In the genomic region with DNA sequence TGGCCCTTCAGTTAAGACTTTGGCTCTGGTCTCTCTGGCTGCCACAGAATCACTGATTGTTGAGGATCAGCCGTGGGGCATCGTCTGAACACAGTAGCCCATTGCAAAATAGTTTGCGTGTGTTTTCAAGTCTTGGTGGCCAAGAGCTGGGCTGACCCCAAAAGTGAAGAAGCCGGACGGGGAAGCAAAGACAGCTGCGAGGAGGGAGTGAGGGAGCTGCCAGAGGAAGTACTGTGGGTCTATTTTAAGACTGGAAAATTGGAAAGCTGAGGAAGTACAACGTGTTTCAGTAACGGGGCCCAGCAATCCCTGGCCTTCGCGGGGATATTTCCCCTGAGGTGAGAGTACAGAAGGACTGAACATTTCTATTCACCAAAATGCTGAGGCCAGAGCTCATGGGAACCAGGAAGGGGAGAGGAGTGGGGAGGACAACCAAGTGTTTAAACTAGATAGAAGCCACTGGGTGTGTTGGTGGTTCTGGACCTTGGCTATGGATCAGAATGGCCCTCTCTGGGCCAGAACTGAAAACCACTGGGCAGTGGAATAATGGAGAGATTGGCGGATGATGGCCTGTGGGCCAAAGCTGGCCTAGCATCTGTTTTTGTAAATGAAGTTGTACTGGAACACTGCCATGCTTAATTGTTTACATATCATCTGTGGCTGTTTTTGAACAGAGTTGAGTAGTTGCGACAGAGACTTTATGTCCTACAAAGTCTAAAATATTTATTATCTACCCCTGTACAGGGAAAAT, we compare ENCODE assay signal across 11 cellular contexts. TPM values are rescaled to one million over a fixed set of nuclear protein-coding genes. Genes with fewer than 3 reads are reported as not detected.
A peak's percentile ranks its signal among the peaks of the same experiment; 100 is the strongest.
DNase-seq lines count a peak whose midpoint lies in the region; ATAC-seq and TF ChIP-seq lines count a peak whose summit lies in the region.
"Had no signal": no experiment of that assay in that cellular context is flagged by ENCODE, and none has a peak within 500 bp of the region (broad histone marks: within the 10 kb centered on the region; RNA-seq: fewer than 3 reads in every experiment).

No MANE protein-coding gene starts in this region.

- no peak for TF ChIP-seq POLR2A in IMR-90 (IDR thresholded peaks at IDR 0.05; ENCODE audit: low read depth, low read length)

- no peak overlapping the region for H3K27ac Mint-ChIP-seq in activated CD4-positive, alpha-beta T cell treated with anti-CD3 and anti-CD28 coated beads, Interleukin-2, amount 10 ng/mL, durations not matched to agents 7 days and 5 days

- H2BK5ac ChIP-seq in IMR-90 (ENCODE audit: low read depth, low read length, poor library complexity, severe bottlenecking), result no peak overlapping the region

- peak overlapping the region; percentile 54 for H2BK20ac ChIP-seq in IMR-90 (ENCODE audit: low read depth, low read length)

- H3K4me1 ChIP-seq in IMR-90 (ENCODE audit: control insufficient read depth, insufficient read depth, low read length), result peaks cover 6% of the 10 kb centered on the region
- H3K4me1 ChIP-seq in colonic mucosa, result no peaks in the 10 kb centered on the region
- H3K4me1 ChIP-seq in left lung, result peaks cover 7 to 16% of the 10 kb centered on the region in 2 donors
- peaks cover 13% of the 10 kb centered on the region for H3K4me1 ChIP-seq in skeletal muscle satellite cell (ENCODE audit: control insufficient read depth, insufficient read depth, low read length)
- H3K4me1 ChIP-seq: Caco-2 had no signal

- H2AK9ac ChIP-seq in IMR-90 (replicated peaks; ENCODE audit: low read depth, low read length, poor library complexity), result no peak overlapping the region

- no peaks in the 10 kb centered on the region for H3K9me3 Mint-ChIP-seq in activated CD4-positive, alpha-beta T cell treated with anti-CD3 and anti-CD28 coated beads, Interleukin-2, amount 10 ng/mL, durations not matched to agents 7 days and 5 days

- peak overlapping the region; percentile 33; the same call in 1 of the 2 replicates for H3K4ac ChIP-seq in IMR-90 (ENCODE audit: low read depth, low read length)

- no peaks in the 10 kb centered on the region for H3K36me3 Mint-ChIP-seq in activated CD4-positive, alpha-beta T cell treated with anti-CD3 and anti-CD28 coated beads, Interleukin-2, amount 10 ng/mL, durations not matched to agents 7 days and 5 days (ENCODE audit: low read depth)

- no peaks in the 10 kb centered on the region for H3K27me3 Mint-ChIP-seq in activated CD4-positive, alpha-beta T cell treated with anti-CD3 and anti-CD28 coated beads, Interleukin-2, amount 10 ng/mL, durations not matched to agents 7 days and 5 days

- no peak overlapping the region for H3K4me2 ChIP-seq in IMR-90 (ENCODE audit: low read depth, low read length)
- peak overlapping the region; percentile 1 for H3K4me2 ChIP-seq in skeletal muscle satellite cell (ENCODE audit: low read length)

- H4K91ac ChIP-seq in IMR-90 (ENCODE audit: insufficient read depth, low read depth, low read length), result peak overlapping the region; percentile 35; the same call in 1 of the 2 replicates

- no peaks in the 10 kb centered on the region for H3K9me1 ChIP-seq in IMR-90 (ENCODE audit: insufficient read depth, low read length)

- TF ChIP-seq RAD21 in IMR-90 (IDR thresholded peaks at IDR 0.05; ENCODE audit: low read length), result no peak

- ATAC-seq in IMR-90 (ENCODE audit: low read depth), result peak; percentile 32
- ATAC-seq in left lung, result peak; percentile 65
- no peak for ATAC-seq in HG03095 (IDR thresholded peaks at IDR 0.05; ENCODE audit: unreplicated experiment)

- H3K36me3 ChIP-seq in IMR-90 (ENCODE audit: control insufficient read depth, insufficient read depth, low read length), result no peaks in the 10 kb centered on the region
- no peaks in the 10 kb centered on the region for H3K36me3 ChIP-seq in colonic mucosa
- no peaks in the 10 kb centered on the region for H3K36me3 ChIP-seq in left lung
- no peaks in the 10 kb centered on the region for H3K36me3 ChIP-seq in skeletal muscle satellite cell (ENCODE audit: insufficient read depth, low read length)
- no peaks in the 10 kb centered on the region for H3K36me3 ChIP-seq in WERI-Rb-1

- H3K27me3 ChIP-seq in IMR-90 (ENCODE audit: control insufficient read depth, insufficient read depth, low read length), result no peaks in the 10 kb centered on the region
- H3K27me3 ChIP-seq in colonic mucosa, result no peaks in the 10 kb centered on the region
- no peaks in the 10 kb centered on the region for H3K27me3 ChIP-seq in left lung
- no peaks in the 10 kb centered on the region for H3K27me3 ChIP-seq in skeletal muscle satellite cell (ENCODE audit: control insufficient read depth, insufficient read depth, low read length)
- H3K27me3 ChIP-seq in WERI-Rb-1 (ENCODE audit: insufficient read depth, low read depth, severe bottlenecking), result no peaks in the 10 kb centered on the region

- no peaks in the 10 kb centered on the region for H3K4me1 Mint-ChIP-seq in activated CD4-positive, alpha-beta T cell treated with anti-CD3 and anti-CD28 coated beads, Interleukin-2, amount 10 ng/mL, durations not matched to agents 7 days and 5 days

- peak overlapping the region; percentile 41; the same call in 1 of the 3 replicates for H2BK15ac ChIP-seq in IMR-90 (ENCODE audit: low read depth, low read length)

- CTCF ChIA-PET in IMR-90 (lab: Yijun Ruan, JAX), result no interaction called here
- CTCF ChIA-PET in activated CD4-positive, alpha-beta T cell treated with anti-CD3 and anti-CD28 coated beads, Interleukin-2, amount 10 ng/mL, durations not matched to agents 7 days and 5 days (lab: Charles Lee), result interaction anchor here (1.6 kb wide), 1 partner anchor 15 kb away, joined by 3 read pairs; no protein-coding TSS in a partner anchor

- no peak overlapping the region for H3K9ac ChIP-seq in IMR-90 (ENCODE audit: low read depth, low read length)
- H3K9ac ChIP-seq in colonic mucosa (ENCODE audit: low read depth in 2 of 2, low read length in 2 of 2), result peak overlapping the region; percentile 12 to 30
- no peak overlapping the region for H3K9ac ChIP-seq in skeletal muscle satellite cell (ENCODE audit: low read depth, low read length)

- in situ Hi-C loops in IMR-90 (cut with MboI; ENCODE audit: low sequenced_read_pairs) (no loop called here), GM13977 (cut with MboI; ENCODE audit: low pct_unique_long_range_greater_than_20kb, low sequenced_read_pairs, unreplicated experiment) (no loop called here)

- intact Hi-C loops in IMR-90 (cut with micrococcal nuclease), result no loop called here
- intact Hi-C loops in colonic mucosa (cut with DNase I), result no loop called here
- intact Hi-C loops in left lung (cut with DNase I), result no loop called here

- dilution Hi-C loops in IMR-90 (cut with HindIII; ENCODE audit: low sequenced_read_pairs, unreplicated experiment), result no loop called here

- WGBS in IMR-90 (ENCODE audit: extremely low coverage in 2 of 2, insufficient read length in 1 of 2), 2 experiments, result 32% methylated on average over 3 of the region's 12 CpGs; no CpG with 5 or more reads in 1 of the 2 experiments

- H4K5ac ChIP-seq in IMR-90 (ENCODE audit: low read depth, low read length), result peak overlapping the region; percentile 20; the same call in 1 of the 2 replicates

- H3K27ac ChIP-seq in IMR-90 (ENCODE audit: insufficient read depth, low read length) (no peak overlapping the region; the same call in 1 of the 2 replicates), colonic mucosa (peak overlapping the region; percentile 55), left lung (peak overlapping the region; percentile 56 to 65), WERI-Rb-1 (no peak overlapping the region)

- POLR2A ChIA-PET in IMR-90 (lab: Charles Lee; ENCODE audit: unreplicated experiment), result no interaction called here
- POLR2A ChIA-PET in activated CD4-positive, alpha-beta T cell treated with anti-CD3 and anti-CD28 coated beads, Interleukin-2, amount 10 ng/mL, durations not matched to agents 7 days and 5 days (lab: Charles Lee), result no interaction called here

- no peak overlapping the region for H3K4me3 ChIP-seq in IMR-90 (ENCODE audit: insufficient read depth, low read depth, low read length)
- no peak overlapping the region for H3K4me3 ChIP-seq in colonic mucosa
- H3K4me3 ChIP-seq in left lung, result no peak overlapping the region
- no peak overlapping the region for H3K4me3 ChIP-seq in skeletal muscle satellite cell (ENCODE audit: low read length)
- no peak overlapping the region for H3K4me3 ChIP-seq in WERI-Rb-1 (ENCODE audit: low read depth, low read length)

- no peak overlapping the region for H3K23ac ChIP-seq in IMR-90 (ENCODE audit: low read depth, low read length)

- H3K4me3 Mint-ChIP-seq in activated CD4-positive, alpha-beta T cell treated with anti-CD3 and anti-CD28 coated beads, Interleukin-2, amount 10 ng/mL, durations not matched to agents 7 days and 5 days, result no peak overlapping the region

- peak overlapping the region; percentile 24 for H2AFZ ChIP-seq in IMR-90 (replicated peaks; ENCODE audit: low read length, poor library complexity)

- no TSS peak for BruUV-seq in IMR-90 (replicated peaks; lab: Mats Ljungman, UMichigan)

- no peak overlapping the region for H3K56ac ChIP-seq in IMR-90 (ENCODE audit: extremely low read depth, insufficient read depth, low read length)

- H4K8ac ChIP-seq in IMR-90 (ENCODE audit: low read depth in 2 of 2, low read length in 2 of 2), result peak overlapping the region in 1 of 2 experiments; percentile 48; a peak in 3 of 4 replicates

- peak; percentile 42 for DNase-seq in IMR-90
- peak; percentile 42 for DNase-seq in colonic mucosa
- no peak for DNase-seq in left lung
- DNase-seq in WERI-Rb-1, result no peak
- no peak for DNase-seq in activated CD4-positive, alpha-beta T cell treated with anti-CD3 and anti-CD28 coated beads, Interleukin-2, amount 10 ng/mL, durations not matched to agents 7 days and 5 days
- DNase-seq in GM13977 (ENCODE audit: low spot score), result no peak
- DNase-seq: activated CD4-positive, alpha-beta T cell treated with anti-CD3 and anti-CD28 coated beads, Interleukin-2, amount 50 U/mL, for 48 hours; Caco-2; Karpas-422 had no signal

- no peaks in the 10 kb centered on the region for H3K9me3 ChIP-seq in IMR-90 (ENCODE audit: control insufficient read depth, insufficient read depth, low read length)
- H3K9me3 ChIP-seq in colonic mucosa, result no peaks in the 10 kb centered on the region
- no peaks in the 10 kb centered on the region for H3K9me3 ChIP-seq in left lung
- H3K9me3 ChIP-seq in skeletal muscle satellite cell (replicated peaks; ENCODE audit: low read length), result no peaks in the 10 kb centered on the region
- no peaks in the 10 kb centered on the region for H3K9me3 ChIP-seq in WERI-Rb-1 (ENCODE audit: severe bottlenecking)
- H3K9me3 ChIP-seq: Caco-2 had no signal

- no peak for TF ChIP-seq CTCF in IMR-90 (conservative IDR thresholded peaks at IDR 0.05; ENCODE audit: low read depth, low read length)
- no peak for TF ChIP-seq CTCF in colonic mucosa (IDR thresholded peaks at IDR 0.05)
- no peak for TF ChIP-seq CTCF in left lung (IDR thresholded peaks at IDR 0.05)
- no peak for TF ChIP-seq CTCF in WERI-Rb-1 (IDR thresholded peaks at IDR 0.05; ENCODE audit: low read depth, low read length)
- no peak for TF ChIP-seq CTCF in GM13977 (IDR thresholded peaks at IDR 0.05; ENCODE audit: extremely low read depth, insufficient read depth, missing control alignments)

- peak overlapping the region; percentile 1; the same call in 1 of the 2 replicates for H3K18ac ChIP-seq in IMR-90 (ENCODE audit: low read depth, low read length)

- H2BK120ac ChIP-seq in IMR-90 (ENCODE audit: low read depth, low read length), result peak overlapping the region; percentile 21; the same call in 1 of the 2 replicates

- H2AK5ac ChIP-seq in IMR-90 (ENCODE audit: low read depth, low read length), result peak overlapping the region; percentile 43; the same call in 1 of the 2 replicates

- H4K20me1 ChIP-seq in IMR-90 (ENCODE audit: insufficient read depth, low read length), result no peaks in the 10 kb centered on the region

- H3K14ac ChIP-seq in IMR-90 (replicated peaks; ENCODE audit: low read depth, low read length), result peak overlapping the region; percentile 43

- H3K79me1 ChIP-seq in IMR-90 (ENCODE audit: low read depth in 1 of 2, low read length in 2 of 2), result no peaks in the 10 kb centered on the region

RNA-seq across cellular contexts. Expression of gene LIMD1, which starts 34.1 kb away (rescaled TPM):
- total RNA-seq in IMR-90 (2012; rRNA removed), result 21.5 and 22.5 TPM in 2 replicates
- 20.5 and 20.9 TPM in 2 replicates for polyA plus RNA-seq in IMR-90 (2012; rRNA removed)
- 12.3 and 13.9 TPM in 2 replicates for polyA plus RNA-seq in IMR-90 (2012; cell fraction: cytosol; rRNA removed)
- polyA plus RNA-seq in IMR-90 (2012; cell fraction: nucleus; rRNA removed; ENCODE audit: low replicate concordance), result 52.7 and 53.0 TPM in 2 replicates
- total RNA-seq in colonic mucosa, result 10 to 100 TPM; 38.4 to 51.0 TPM
- 100 to 1,000 TPM in 1 of 2 donors, 10 to 100 TPM in 1; 68.0 to 104 TPM for total RNA-seq in left lung
- 23.8 and 26.4 TPM in 2 replicates for total RNA-seq in skeletal muscle satellite cell (2012; rRNA removed)
- 10 to 100 TPM; 45.1 to 47.7 TPM for total RNA-seq in activated CD4-positive, alpha-beta T cell treated with anti-CD3 and anti-CD28 coated beads, Interleukin-2, amount 10 ng/mL, durations not matched to agents 7 days and 5 days

Comparison
In these comparisons a context has a peak if more than half of its experiments do, and no peak if none do; other contexts are left out.
1. DNase-seq: peak in IMR-90 (single experiment) and colonic mucosa (single experiment); none in left lung (0 of 2), WERI-Rb-1 (single experiment), activated CD4-positive, alpha-beta T cell treated with anti-CD3 and anti-CD28 coated beads, Interleukin-2, amount 10 ng/mL, durations not matched to agents 7 days and 5 days (single experiment) and GM13977 (single experiment).
2. H3K27ac ChIP-seq: peak in colonic mucosa (single experiment) and left lung (2 of 2); none in IMR-90 (single experiment) and WERI-Rb-1 (single experiment).
3. H3K9ac ChIP-seq: peak in colonic mucosa (2 of 2); none in IMR-90 (single experiment) and skeletal muscle satellite cell (single experiment).